In the genomic region with DNA sequence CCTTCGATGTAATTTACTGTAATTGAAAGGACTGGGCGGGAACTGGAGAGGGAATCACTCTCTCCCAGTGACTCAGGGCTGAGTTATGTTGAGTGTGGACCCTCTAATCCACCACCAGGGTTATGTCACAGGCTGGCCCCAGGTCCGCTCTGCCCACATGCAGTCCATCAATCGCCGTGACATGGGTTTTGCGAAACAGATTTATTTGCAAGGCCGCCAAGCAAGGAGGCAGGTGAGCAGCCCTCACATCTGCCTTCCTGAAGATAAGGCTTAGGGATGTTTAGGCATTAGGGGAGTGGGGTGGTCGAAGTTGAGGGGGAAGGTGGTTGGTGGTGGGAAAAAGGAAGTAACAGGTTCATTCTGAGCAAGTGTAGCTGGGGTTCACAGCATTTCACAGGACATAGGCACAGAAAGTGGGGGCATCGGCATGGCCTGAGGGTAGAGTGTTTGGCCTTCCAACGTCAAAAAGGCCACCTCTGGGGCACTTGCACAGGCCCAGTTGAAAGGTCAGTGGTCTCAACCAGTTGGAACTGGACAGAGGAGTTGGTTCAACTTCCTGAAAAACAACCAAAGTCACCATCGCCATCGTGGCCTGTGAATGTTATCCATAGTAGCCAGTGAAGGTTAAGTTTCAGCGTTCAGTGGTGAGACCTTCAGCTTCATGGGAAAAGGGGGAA, we compare ENCODE assay signal across 38 cellular contexts.
"Had no signal": no experiment of that assay in that cellular context is flagged by ENCODE, and none has a peak within 500 bp of the region (broad histone marks: within the 10 kb centered on the region; RNA-seq: fewer than 3 reads in every experiment).

No MANE protein-coding gene starts in this region.

- H3K27ac Mint-ChIP-seq: activated CD4-positive, alpha-beta T cell treated with anti-CD3 and anti-CD28 coated beads for 36 hours; activated CD4-positive, alpha-beta T cell treated with anti-CD3 and anti-CD28 coated beads, Interleukin-2, amount 10 ng/mL, durations not matched to agents 7 days and 5 days; activated CD8-positive, alpha-beta T cell treated with anti-CD3 and anti-CD28 coated beads, Interleukin-2, amount 10 ng/mL, durations not matched to agents 7 days and 5 days; activated naive CD8-positive, alpha-beta T cell treated with anti-CD3 and anti-CD28 coated beads for 36 hours; activated T-helper 1 cell treated with anti-CD3 and anti-CD28 coated beads, Interleukin-12 subunit alpha, Interleukin-12 subunit beta, Interleukin-2, Interleukin-4 antibody, amounts not matched to agents 30 ng/mL and 10 ng/mL and 1 ng/mL, durations not matched to agents 14 hours and 24 hours and 36 hours; T-helper 1 cell treated with Interleukin-12 subunit alpha and Interleukin-12 subunit beta and Interleukin-4 antibody, amounts not matched to agents 30 μg/mL and 1 μg/mL, for 36 hours; T-helper 2 cell treated with Interferon-gamma antibody and Interleukin-4, amounts not matched to agents 5 μg/mL and 100 μg/mL, for 36 hours; WTC11 had no signal

- H3K4me3 Mint-ChIP-seq: activated CD4-positive, alpha-beta T cell treated with anti-CD3 and anti-CD28 coated beads for 36 hours; activated CD4-positive, alpha-beta T cell treated with anti-CD3 and anti-CD28 coated beads, Interleukin-2, amount 10 ng/mL, durations not matched to agents 7 days and 5 days; activated CD8-positive, alpha-beta T cell treated with anti-CD3 and anti-CD28 coated beads, Interleukin-2, amount 10 ng/mL, durations not matched to agents 7 days and 5 days; activated naive CD8-positive, alpha-beta T cell treated with anti-CD3 and anti-CD28 coated beads for 36 hours; activated T-cell treated with anti-CD3 and anti-CD28 coated beads, Interleukin-2, amount 50 U/mL, for 4 hours; activated T-helper 1 cell treated with anti-CD3 and anti-CD28 coated beads, Interleukin-12 subunit alpha, Interleukin-12 subunit beta, Interleukin-2, Interleukin-4 antibody, amounts not matched to agents 30 ng/mL and 10 ng/mL and 1 ng/mL, durations not matched to agents 14 hours and 24 hours and 36 hours; T-helper 1 cell treated with Interleukin-12 subunit alpha and Interleukin-12 subunit beta and Interleukin-4 antibody, amounts not matched to agents 30 μg/mL and 1 μg/mL, for 36 hours; T-helper 2 cell treated with Interferon-gamma antibody and Interleukin-4, amounts not matched to agents 5 μg/mL and 100 μg/mL, for 36 hours; WTC11 had no signal

- H3K4me1 ChIP-seq: ascending aorta, body of pancreas, breast epithelium, Peyer's patch had no signal

- H3K9me3 ChIP-seq: ascending aorta, body of pancreas, Peyer's patch, SJSA1, SK-N-SH had no signal

- H3K4me1 Mint-ChIP-seq: activated CD4-positive, alpha-beta T cell treated with anti-CD3 and anti-CD28 coated beads, Interleukin-2, amount 10 ng/mL, durations not matched to agents 7 days and 5 days; activated naive CD8-positive, alpha-beta T cell treated with anti-CD3 and anti-CD28 coated beads for 36 hours; WTC11 had no signal

- ATAC-seq: activated CD4-positive, alpha-beta T cell treated with anti-CD3 and anti-CD28 coated beads for 36 hours; activated CD4-positive, CD25-positive, alpha-beta regulatory T cell treated with anti-CD3 and anti-CD28 coated beads, Interleukin-2, amount 50 U/mL, for 24 hours; activated CD8-positive, alpha-beta T cell treated with anti-CD3 and anti-CD28 coated beads, Interleukin-2, amount 10 ng/mL, durations not matched to agents 7 days and 5 days; activated T-cell treated with anti-CD3 and anti-CD28 coated beads, Interleukin-2, amount 50 U/mL, for 4 hours; body of pancreas; PC-3; WTC11 had no signal

- H3K9me3 Mint-ChIP-seq: activated CD4-positive, alpha-beta T cell treated with anti-CD3 and anti-CD28 coated beads, Interleukin-2, amount 10 ng/mL, durations not matched to agents 7 days and 5 days; T-helper 1 cell treated with Interleukin-12 subunit alpha and Interleukin-12 subunit beta and Interleukin-4 antibody, amounts not matched to agents 30 μg/mL and 1 μg/mL, for 36 hours; T-helper 2 cell treated with Interferon-gamma antibody and Interleukin-4, amounts not matched to agents 5 μg/mL and 100 μg/mL, for 36 hours had no signal

- H3K36me3 Mint-ChIP-seq: activated naive CD8-positive, alpha-beta T cell treated with anti-CD3 and anti-CD28 coated beads for 36 hours had no signal

- H3K9ac ChIP-seq: SK-N-SH had no signal

- H3K27me3 ChIP-seq: ascending aorta, body of pancreas, breast epithelium, Peyer's patch, SJSA1 had no signal

- H3K9me2 ChIP-seq: SK-N-SH had no signal

- DNase-seq: activated CD4-positive, alpha-beta T cell treated with anti-CD3 and anti-CD28 coated beads for 36 hours; activated CD4-positive, alpha-beta T cell treated with anti-CD3 and anti-CD28 coated beads, Interleukin-2, amount 10 ng/mL, durations not matched to agents 7 days and 5 days; activated CD4-positive, alpha-beta T cell treated with anti-CD3 and anti-CD28 coated beads, Interleukin-2, amount 50 U/mL, for 48 hours; activated CD8-positive, alpha-beta memory T cell treated with anti-CD3 and anti-CD28 coated beads, Interleukin-2, amount 50 U/mL, for 4 hours; activated CD8-positive, alpha-beta T cell treated with anti-CD3 and anti-CD28 coated beads, Interleukin-2, amount 10 ng/mL, durations not matched to agents 7 days and 5 days; activated effector memory CD4-positive, alpha-beta T cell treated with Interleukin-2 at 50 U/mL for 16 hours; activated naive CD4-positive, alpha-beta T cell treated with anti-CD3 and anti-CD28 coated beads, Interleukin-2, amount 50 U/mL, for 16 hours; activated naive CD8-positive, alpha-beta T cell treated with anti-CD3 and anti-CD28 coated beads for 36 hours; activated T-cell treated with anti-CD3 and anti-CD28 coated beads for 4 hours; activated T-cell treated with anti-CD3 and anti-CD28 coated beads, Interleukin-2, amount 50 U/mL, for 4 hours; amygdala; body of pancreas; MM.1S; MV-4-11; NCI-H1092; NCI-H1436 treated with DMSO at 0.1 percent for 48 hours; NCI-H187; NCI-H2029 treated with DMSO at 0.1 percent for 48 hours; NCI-H2107; NCI-H2171; NCI-H510A; NCI-H526; NCI-H748 treated with DMSO at 0.1 percent for 48 hours; NK-92 treated with Interleukin-12 subunit alpha and Interleukin-12 subunit beta, amount 100 ng/mL, for 24 hours; PC-3; Peyer's patch; RPMI8226; SHP77 treated with DMSO at 0.1 percent for 48 hours; SK-N-SH had no signal

- H3K27ac ChIP-seq: ascending aorta, body of pancreas, breast epithelium, Peyer's patch, SJSA1 had no signal

- H3K36me3 ChIP-seq: ascending aorta, breast epithelium, Peyer's patch, SJSA1 had no signal

- H3K4me2 ChIP-seq: SK-N-SH had no signal

- FAIRE-seq: TTC549 had no signal

- H3K4me3 ChIP-seq: ascending aorta, body of pancreas, breast epithelium, Peyer's patch, SJSA1 had no signal
